ENCODE assay signal across 8 cellular contexts in genomic region chr10:31602541-31603244, GRCh38.
DNase-seq lines count a peak whose midpoint lies in the region; ATAC-seq and TF ChIP-seq lines count a peak whose summit lies in the region.

No MANE protein-coding gene starts in this region.

- H3K36me3 ChIP-seq in KMS-11 (ENCODE audit: insufficient read depth) (no peaks in the 10 kb centered on the region), adipocyte (ENCODE audit: control insufficient read depth, insufficient read depth, low read length, severe bottlenecking) (no peaks in the 10 kb centered on the region), heart right ventricle (no peaks in the 10 kb centered on the region), osteoblast (ENCODE audit: insufficient read depth, low read length) (no peaks in the 10 kb centered on the region)

- H3K9ac ChIP-seq in KMS-11 (no peak overlapping the region; the same call in 1 of the 2 replicates), adipocyte (ENCODE audit: low read length) (peak overlapping the region; percentile 92)

- H3K4me2 ChIP-seq in KMS-11 = peak overlapping the region; percentile 20; the same call in 1 of the 2 replicates
- H3K4me2 ChIP-seq in osteoblast (ENCODE audit: insufficient read depth, low read length) = peak overlapping the region; percentile 98

- 3 to 6% methylated on average over 23 of the region's 23 CpGs for WGBS in heart right ventricle, 2 donors

- H3K9me3 ChIP-seq in adipocyte (ENCODE audit: control insufficient read depth, low read length) = no peaks in the 10 kb centered on the region
- no peaks in the 10 kb centered on the region for H3K9me3 ChIP-seq in heart right ventricle
- H3K9me3 ChIP-seq in osteoblast (ENCODE audit: low read depth, low read length) = no peaks in the 10 kb centered on the region

- H3K4me1 ChIP-seq in KMS-11 (ENCODE audit: low read depth, poor library complexity, severe bottlenecking) (no peaks in the 10 kb centered on the region), adipocyte (ENCODE audit: control insufficient read depth, insufficient read depth, low read length) (peaks cover 17% of the 10 kb centered on the region), heart right ventricle (peaks cover 0 to 46% (median 17%) of the 10 kb centered on the region in 9 donors), osteoblast (ENCODE audit: insufficient read depth, low read length) (peaks cover 12% of the 10 kb centered on the region)

- H3K27me3 ChIP-seq in KMS-11 (ENCODE audit: insufficient read depth, low read depth) = no peaks in the 10 kb centered on the region
- H3K27me3 ChIP-seq in adipocyte (replicated peaks; ENCODE audit: control insufficient read depth, insufficient read depth, low read length) = no peaks in the 10 kb centered on the region
- H3K27me3 ChIP-seq in heart right ventricle = no peaks in the 10 kb centered on the region
- H3K27me3 ChIP-seq in osteoblast (ENCODE audit: insufficient read depth, low read length) = no peaks in the 10 kb centered on the region

- H3K79me2 ChIP-seq in KMS-11 (ENCODE audit: insufficient read depth, low read depth) = no peaks in the 10 kb centered on the region
- no peaks in the 10 kb centered on the region for H3K79me2 ChIP-seq in osteoblast (ENCODE audit: insufficient read depth, low read length)

- peak; percentile 93 for DNase-seq in DMS 273 (lab: John Stamatoyannopoulos, UW; ENCODE audit: unreplicated experiment)
- DNase-seq in adipocyte (ENCODE audit: low read depth) = peak; percentile 66
- peak; percentile 74 to 87 for DNase-seq in heart right ventricle
- peak; percentile 94 for DNase-seq in osteoblast (ENCODE audit: insufficient read length, low spot score, missing footprints)

- TF ChIP-seq CTCF in KMS-11 (conservative IDR thresholded peaks at IDR 0.05; ENCODE audit: low read depth, low read length) = no peak
- TF ChIP-seq CTCF in heart right ventricle (IDR thresholded peaks at IDR 0.05) = no peak
- no peak for TF ChIP-seq CTCF in osteoblast (IDR thresholded peaks at IDR 0.05; ENCODE audit: extremely low read depth, low read depth, low read length)

- H3K27ac ChIP-seq in KMS-11 (no peak overlapping the region), heart right ventricle (peak overlapping the region; percentile 74 to 95 (median 90)), osteoblast (ENCODE audit: low read depth, low read length) (peak overlapping the region; percentile 66)

- no peak overlapping the region for H3K4me3 ChIP-seq in KMS-11 (IDR thresholded peaks at IDR 0.05; ENCODE audit: insufficient read depth, low read depth, low read length)
- H3K4me3 ChIP-seq in adipocyte (ENCODE audit: low read length) = peak overlapping the region; percentile 89
- peak overlapping the region; percentile 48 to 76 (median 64) for H3K4me3 ChIP-seq in heart right ventricle
- peak overlapping the region; percentile 86 for H3K4me3 ChIP-seq in osteoblast (ENCODE audit: insufficient read depth, low read length)

- intact Hi-C loops in heart right ventricle (cut with DNase I) = loop anchor here in 5 of 10 donors (1.0 to 10.0 kb wide), 6 partner anchors 95 to 818 kb away; no protein-coding TSS in a partner anchor

- ATAC-seq in heart right ventricle (peak; percentile 62 to 79 (median 68)), HG03571 (IDR thresholded peaks at IDR 0.05; ENCODE audit: unreplicated experiment) (no peak), GM18873 (IDR thresholded peaks at IDR 0.05; ENCODE audit: low FRiP score, unreplicated experiment) (no peak), GM19328 (IDR thresholded peaks at IDR 0.05; ENCODE audit: unreplicated experiment) (no peak)

- H2AFZ ChIP-seq in KMS-11 (ENCODE audit: low read depth) (peak overlapping the region; percentile 82; the same call in 1 of the 2 replicates), osteoblast (ENCODE audit: low read length) (peak overlapping the region; percentile 89)

- no peaks in the 10 kb centered on the region for H4K20me1 ChIP-seq in KMS-11 (ENCODE audit: insufficient read depth)
- no peaks in the 10 kb centered on the region for H4K20me1 ChIP-seq in osteoblast (ENCODE audit: insufficient read depth, low read length)

Comparison
In these comparisons a context has a peak if more than half of its experiments do, and no peak if none do; other contexts are left out.
1. ATAC-seq: peak in heart right ventricle (8 of 8); none in HG03571 (single experiment), GM18873 (single experiment) and GM19328 (single experiment).
2. Peak in every context shown above with its lines, with median percentiles within 50 percentile points of each other: DNase-seq.